In genomic region chr3:29520764-29521163, GRCh38 we compare ENCODE assay signal across 22 cellular contexts.
"Had no signal": no experiment of that assay in that cellular context is flagged by ENCODE, and none has a peak within 500 bp of the region (broad histone marks: within the 10 kb centered on the region; RNA-seq: fewer than 3 reads in every experiment).

No MANE protein-coding gene starts in this region.

- H3K27ac Mint-ChIP-seq: immature natural killer cell; memory B cell; natural killer cell treated with Interleukin-12 subunit alpha and Interleukin-12 subunit beta and Interleukin-15 and Interleukin-18, amount 100 ng/mL, for 72 hours; neural progenitor cell; stimulated activated naive B cell treated with anti-CD40 and anti-IgM and Interleukin-4, amounts not matched to agents 10 μg/mL and 1 μg/mL and 100 μg/mL, for 72 hours; stimulated activated naive CD8-positive, alpha-beta T cell treated with anti-CD3 and anti-CD28 coated beads, Interleukin-15, amount 100 ng/mL, for 72 hours had no signal

- H3K9me3 Mint-ChIP-seq: neural progenitor cell; stimulated activated naive CD8-positive, alpha-beta T cell treated with anti-CD3 and anti-CD28 coated beads, Interleukin-15, amount 100 ng/mL, for 72 hours had no signal

- H3K4me1 ChIP-seq: neural progenitor cell had no signal

- H3K4me3 ChIP-seq: dorsolateral prefrontal cortex, gastrocnemius medialis, neural progenitor cell, ovary, testis, tibial nerve had no signal

- H3K4me2 ChIP-seq: neural progenitor cell had no signal

- H3K4me3 Mint-ChIP-seq: central memory CD8-positive, alpha-beta T cell; immature natural killer cell; memory B cell; natural killer cell treated with Interleukin-12 subunit alpha and Interleukin-12 subunit beta and Interleukin-15 and Interleukin-18, amount 100 ng/mL, for 72 hours; neural progenitor cell; stimulated activated naive B cell treated with anti-CD40 and anti-IgM and Interleukin-4, amounts not matched to agents 10 μg/mL and 1 μg/mL and 100 μg/mL, for 72 hours; stimulated activated naive CD8-positive, alpha-beta T cell treated with anti-CD3 and anti-CD28 coated beads, Interleukin-15, amount 100 ng/mL, for 72 hours had no signal

- ATAC-seq: gastrocnemius medialis; left cardiac atrium; natural killer cell treated with Interleukin-12 subunit alpha and Interleukin-12 subunit beta and Interleukin-15 and Interleukin-18, amount 100 ng/mL, for 72 hours; sciatic nerve; stimulated activated naive B cell treated with anti-CD40 and anti-IgM and Interleukin-4, amounts not matched to agents 10 μg/mL and 1 μg/mL and 100 μg/mL, for 72 hours; stimulated activated naive CD8-positive, alpha-beta T cell treated with anti-CD3 and anti-CD28 coated beads, Interleukin-15, amount 100 ng/mL, for 72 hours had no signal

- H2AFZ ChIP-seq: neural progenitor cell had no signal

- H3K36me3 ChIP-seq: gastrocnemius medialis, neural progenitor cell, ovary, tibial nerve had no signal

- H3K36me3 Mint-ChIP-seq: immature natural killer cell; memory B cell; natural killer cell treated with Interleukin-12 subunit alpha and Interleukin-12 subunit beta and Interleukin-15 and Interleukin-18, amount 100 ng/mL, for 72 hours; neural progenitor cell; stimulated activated naive B cell treated with anti-CD40 and anti-IgM and Interleukin-4, amounts not matched to agents 10 μg/mL and 1 μg/mL and 100 μg/mL, for 72 hours had no signal

- H3K27ac ChIP-seq: dorsolateral prefrontal cortex, neural progenitor cell, ovary, testis had no signal

- H3K9ac ChIP-seq: neural progenitor cell had no signal

- H3K4me1 Mint-ChIP-seq: central memory CD8-positive, alpha-beta T cell; immature natural killer cell; memory B cell; stimulated activated naive CD8-positive, alpha-beta T cell treated with anti-CD3 and anti-CD28 coated beads, Interleukin-15, amount 100 ng/mL, for 72 hours had no signal

- FAIRE-seq: kidney had no signal

- H3K27me3 Mint-ChIP-seq: central memory CD8-positive, alpha-beta T cell; memory B cell; natural killer cell treated with Interleukin-12 subunit alpha and Interleukin-12 subunit beta and Interleukin-15 and Interleukin-18, amount 100 ng/mL, for 72 hours; stimulated activated naive B cell treated with anti-CD40 and anti-IgM and Interleukin-4, amounts not matched to agents 10 μg/mL and 1 μg/mL and 100 μg/mL, for 72 hours; stimulated activated naive CD8-positive, alpha-beta T cell treated with anti-CD3 and anti-CD28 coated beads, Interleukin-15, amount 100 ng/mL, for 72 hours had no signal

- H3K9me3 ChIP-seq: gastrocnemius medialis, ovary, testis, tibial nerve had no signal

- DNase-seq: cortex of kidney; dorsolateral prefrontal cortex; effector CD8-positive, alpha-beta T cell; gastrocnemius medialis; glutamatergic neuron; immature natural killer cell; kidney; left cardiac atrium; midbrain; nucleus accumbens; ovary; stimulated activated CD4-positive, alpha-beta T cell treated with anti-CD3 and anti-CD28 coated beads, Interleukin-2, amount 100 ng/mL, for 24 hours; stimulated activated CD4-positive, alpha-beta T cell treated with anti-CD3 and anti-CD28 coated beads, Interleukin-4, amount 100 ng/mL, for 4 hours; stimulated activated naive B cell treated with anti-CD40 and anti-IgM and Interleukin-4, amounts not matched to agents 10 μg/mL and 1 μg/mL and 100 μg/mL, for 72 hours; stimulated activated naive CD8-positive, alpha-beta T cell treated with anti-CD3 and anti-CD28 coated beads, Interleukin-15, amount 100 ng/mL, for 72 hours; testis had no signal

- H3K27me3 ChIP-seq: gastrocnemius medialis, neural progenitor cell, ovary, testis, tibial nerve had no signal
